In genomic region chr12:1046727-1047126, GRCh38 we compare ENCODE assay signal across 26 cellular contexts. TPM values are rescaled to one million over a fixed set of nuclear protein-coding genes. Genes with fewer than 3 reads are reported as not detected.
DNase-seq lines count a peak whose midpoint lies in the region; ATAC-seq and TF ChIP-seq lines count a peak whose summit lies in the region.
"Had no signal": no experiment of that assay in that cellular context is flagged by ENCODE, and none has a peak within 500 bp of the region (broad histone marks: within the 10 kb centered on the region; RNA-seq: fewer than 3 reads in every experiment).

No MANE protein-coding gene starts in this region.

- peaks cover 10% of the 10 kb centered on the region; the same call in 1 of the 2 replicates for H3K36me3 Mint-ChIP-seq in HFFc6 (ENCODE audit: low read depth)
- no peaks in the 10 kb centered on the region for H3K36me3 Mint-ChIP-seq in WTC11
- peaks cover 2% of the 10 kb centered on the region for H3K36me3 Mint-ChIP-seq in activated CD4-positive, alpha-beta memory T cell treated with anti-CD3 and anti-CD28 coated beads, Interleukin-2, amount 10 ng/mL, durations not matched to agents 7 days and 5 days (ENCODE audit: low read depth)
- peaks cover 3% of the 10 kb centered on the region for H3K36me3 Mint-ChIP-seq in osteocyte (ENCODE audit: unreplicated experiment)

- DNase-seq in HFFc6 (no peak), WTC11 (ENCODE audit: low spot score) (no peak), fibroblast of pulmonary artery (ENCODE audit: low read depth) (peak; percentile 23), HT-29 (ENCODE audit: low spot score) (no peak), osteocyte (ENCODE audit: extremely low spot score, unreplicated experiment) (no peak), RPMI8226 (no peak)
- no peak for DNase-seq in activated CD4-positive, alpha-beta memory T cell treated with anti-CD3 and anti-CD28 coated beads, Interleukin-2, amount 10 ng/mL, durations not matched to agents 7 days and 5 days
- DNase-seq: Caco-2; CD8-positive, alpha-beta T cell; EL; GDM1; H9; KBM-7; MV-4-11; NCI-H1105; NCI-H1436 treated with DMSO at 0.1 percent for 48 hours; NCI-H187 treated with DMSO at 0.1 percent for 48 hours; NCI-H2171 treated with DMSO at 0.1 percent for 48 hours; NCI-H345; NCI-H510A treated with DMSO at 0.1 percent for 48 hours; NCI-H748 treated with DMSO at 0.1 percent for 48 hours; NK-92 treated with Interleukin-12 subunit alpha and Interleukin-12 subunit beta, amount 100 ng/mL, for 24 hours; PC-3 had no signal

- no peak overlapping the region for H3K4me3 ChIP-seq in fibroblast of pulmonary artery (replicated peaks; ENCODE audit: low read depth, low read length)
- H3K4me3 ChIP-seq: GM12878, SJSA1 had no signal

- no peaks in the 10 kb centered on the region; the same call in 1 of the 2 replicates for H3K27me3 Mint-ChIP-seq in HFFc6 (ENCODE audit: insufficient read depth)
- H3K27me3 Mint-ChIP-seq in WTC11 (ENCODE audit: low read depth) = no peaks in the 10 kb centered on the region
- no peaks in the 10 kb centered on the region for H3K27me3 Mint-ChIP-seq in activated CD4-positive, alpha-beta memory T cell treated with anti-CD3 and anti-CD28 coated beads, Interleukin-2, amount 10 ng/mL, durations not matched to agents 7 days and 5 days
- H3K27me3 Mint-ChIP-seq in osteocyte (ENCODE audit: unreplicated experiment) = no peaks in the 10 kb centered on the region

- H3K9me3 Mint-ChIP-seq in HFFc6 (no peaks in the 10 kb centered on the region), WTC11 (no peaks in the 10 kb centered on the region), osteocyte (ENCODE audit: unreplicated experiment) (no peaks in the 10 kb centered on the region)
- no peaks in the 10 kb centered on the region for H3K9me3 Mint-ChIP-seq in activated CD4-positive, alpha-beta memory T cell treated with anti-CD3 and anti-CD28 coated beads, Interleukin-2, amount 10 ng/mL, durations not matched to agents 7 days and 5 days
- H3K9me3 Mint-ChIP-seq: CD8-positive, alpha-beta T cell; H9 had no signal

- H3K27ac Mint-ChIP-seq in HFFc6 (0 out of 2 replicates have a peak overlapping the region, but pooled peaks have one; percentile 21), WTC11 (peak overlapping the region; percentile 34; the same call in 1 of the 2 replicates), osteocyte (ENCODE audit: unreplicated experiment) (no peak overlapping the region)
- no peak overlapping the region for H3K27ac Mint-ChIP-seq in activated CD4-positive, alpha-beta memory T cell treated with anti-CD3 and anti-CD28 coated beads, Interleukin-2, amount 10 ng/mL, durations not matched to agents 7 days and 5 days
- H3K27ac Mint-ChIP-seq: CD8-positive, alpha-beta T cell had no signal

- H3K4me3 Mint-ChIP-seq in HFFc6 = no peak overlapping the region
- H3K4me3 Mint-ChIP-seq in WTC11 = no peak overlapping the region
- H3K4me3 Mint-ChIP-seq in activated CD4-positive, alpha-beta memory T cell treated with anti-CD3 and anti-CD28 coated beads, Interleukin-2, amount 10 ng/mL, durations not matched to agents 7 days and 5 days = no peak overlapping the region
- no peak overlapping the region for H3K4me3 Mint-ChIP-seq in osteocyte (ENCODE audit: unreplicated experiment)
- H3K4me3 Mint-ChIP-seq: CD8-positive, alpha-beta T cell; H9 had no signal

- CTCF ChIA-PET in WTC11 (lab: Charles Lee) = no interaction called here
- CTCF ChIA-PET in activated CD4-positive, alpha-beta memory T cell treated with anti-CD3 and anti-CD28 coated beads, Interleukin-2, amount 10 ng/mL, durations not matched to agents 7 days and 5 days (lab: Charles Lee) = no interaction called here

- ATAC-seq in WTC11 = no peak
- ATAC-seq: CD8-positive, alpha-beta T cell; GM12878; PC-3; Right ventricle myocardium inferior had no signal

- peaks cover 45% of the 10 kb centered on the region for H3K4me1 Mint-ChIP-seq in HFFc6 (ENCODE audit: low read depth)
- peaks cover 47% of the 10 kb centered on the region for H3K4me1 Mint-ChIP-seq in WTC11
- peaks cover 9% of the 10 kb centered on the region for H3K4me1 Mint-ChIP-seq in activated CD4-positive, alpha-beta memory T cell treated with anti-CD3 and anti-CD28 coated beads, Interleukin-2, amount 10 ng/mL, durations not matched to agents 7 days and 5 days
- peaks cover 41% of the 10 kb centered on the region for H3K4me1 Mint-ChIP-seq in osteocyte (ENCODE audit: unreplicated experiment)

- POLR2A ChIA-PET in WTC11 (lab: Charles Lee) = interaction anchor here (0.6 kb wide), 1 partner anchor 25 kb away, joined by 3 read pairs; no protein-coding TSS in a partner anchor
- POLR2A ChIA-PET in activated CD4-positive, alpha-beta memory T cell treated with anti-CD3 and anti-CD28 coated beads, Interleukin-2, amount 10 ng/mL, durations not matched to agents 7 days and 5 days (lab: Charles Lee) = no interaction called here

- TF ChIP-seq CTCF in HFFc6 (IDR thresholded peaks at IDR 0.05) (no peak), WTC11 (IDR thresholded peaks at IDR 0.05) (no peak), fibroblast of pulmonary artery (IDR thresholded peaks at IDR 0.05; ENCODE audit: low read length, missing control alignments) (no peak), osteocyte (IDR thresholded peaks at IDR 0.05) (no peak)

TF ChIP-seq in WTC11, 78 proteins besides CTCF, POLR2A, EP300 and RAD21:
- TF ChIP-seq JUN (CRISPR knock-in tag; IDR thresholded peaks at IDR 0.05) (no peak), ZNF671 (CRISPR knock-in tag; IDR thresholded peaks at IDR 0.05) (no peak), ZNF219 (CRISPR knock-in tag; IDR thresholded peaks at IDR 0.05; ENCODE audit: borderline replicate concordance) (no peak), EMX1 (CRISPR knock-in tag; IDR thresholded peaks at IDR 0.05) (no peak), FOXJ3 (CRISPR knock-in tag; IDR thresholded peaks at IDR 0.05; ENCODE audit: borderline replicate concordance) (no peak), PRRX2 (CRISPR knock-in tag; IDR thresholded peaks at IDR 0.05) (no peak), MYBL2 (CRISPR knock-in tag; IDR thresholded peaks at IDR 0.05) (no peak), GABPB1 (CRISPR knock-in tag; IDR thresholded peaks at IDR 0.05) (no peak), SP1 (CRISPR knock-in tag; conservative IDR thresholded peaks at IDR 0.05) (no peak), OVOL2 (CRISPR knock-in tag; IDR thresholded peaks at IDR 0.05; ENCODE audit: borderline replicate concordance) (no peak)

RNA-seq across cellular contexts. Expression of gene ERC1, which starts 55.7 kb away (rescaled TPM):
- 10 to 100 TPM; 44.1 to 48.9 (median 47.9) TPM for total RNA-seq in HFFc6 (2021; fragmentation: NEBNext Ultra II Directional; extraction: Animal tissue kit (Norgen Biotek cat#: 25700))
- total RNA-seq in WTC11 (2021) = 42.2 to 51.8 TPM (median 47.5 TPM) in 3 replicates
- 10.0 and 11.6 TPM in 2 replicates for total RNA-seq in HT-29 (2014; rRNA removed; shearing (Covaris generic))
- total RNA-seq in activated CD4-positive, alpha-beta memory T cell treated with anti-CD3 and anti-CD28 coated beads, Interleukin-2, amount 10 ng/mL, durations not matched to agents 7 days and 5 days = 10 to 100 TPM; 33.5 to 37.9 TPM
- 79.5 and 83.9 TPM in 2 replicates for total RNA-seq in osteocyte

Comparison
In these comparisons a context has a peak if more than half of its experiments do, and no peak if none do; other contexts are left out.
1. H3K27ac Mint-ChIP-seq: peak in HFFc6 (single experiment) and WTC11 (single experiment); none in activated CD4-positive, alpha-beta memory T cell treated with anti-CD3 and anti-CD28 coated beads, Interleukin-2, amount 10 ng/mL, durations not matched to agents 7 days and 5 days (single experiment) and osteocyte (single experiment).